23 cellular contexts compared by ENCODE assay signal in the genomic region with DNA sequence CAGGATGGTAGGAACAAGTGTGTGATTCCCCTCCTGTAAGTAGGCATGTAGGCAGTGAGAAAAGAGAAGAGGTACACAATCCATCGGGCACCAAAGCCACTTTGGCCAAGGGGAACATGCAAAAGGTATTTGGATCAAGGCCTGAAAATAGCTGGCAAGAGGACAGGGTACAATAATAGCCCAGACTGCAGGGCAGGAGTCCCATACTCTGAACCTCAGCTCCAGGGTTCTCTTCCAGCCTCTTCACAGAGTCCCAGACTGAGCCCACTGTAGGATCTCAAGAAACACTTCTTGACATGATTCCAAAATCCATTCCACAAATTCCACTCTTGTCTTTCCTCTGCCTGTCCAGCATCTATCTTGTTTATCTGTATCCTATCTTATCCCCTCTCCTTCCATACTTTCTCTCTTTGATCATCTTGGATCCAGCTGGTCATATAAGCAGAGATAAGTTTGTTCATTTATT. TPM values are rescaled to one million over a fixed set of nuclear protein-coding genes. Genes with fewer than 3 reads are reported as not detected.
DNase-seq lines count a peak whose midpoint lies in the region; ATAC-seq and TF ChIP-seq lines count a peak whose summit lies in the region.
"Had no signal": no experiment of that assay in that cellular context is flagged by ENCODE, and none has a peak within 500 bp of the region (broad histone marks: within the 10 kb centered on the region; RNA-seq: fewer than 3 reads in every experiment).

No MANE protein-coding gene starts in this region.

- H3K27ac ChIP-seq in left ventricle myocardium inferior (replicated peaks) (peak overlapping the region; percentile 71), gastrocnemius medialis (peak overlapping the region; percentile 58 to 86 (median 63)), esophagus muscularis mucosa (replicated peaks in 1 of 4) (no peak overlapping the region), testis (no peak overlapping the region)
- H3K27ac ChIP-seq: BLaER1, KMS-11 had no signal

- H3K27me3 ChIP-seq in left ventricle myocardium inferior (ENCODE audit: low read depth) (no peaks in the 10 kb centered on the region), gastrocnemius medialis (no peaks in the 10 kb centered on the region), esophagus muscularis mucosa (no peaks in the 10 kb centered on the region), testis (no peaks in the 10 kb centered on the region)
- H3K27me3 ChIP-seq: BLaER1 had no signal

- peaks cover 4% of the 10 kb centered on the region for H3K36me3 ChIP-seq in left ventricle myocardium inferior
- H3K36me3 ChIP-seq in gastrocnemius medialis, result no peaks in the 10 kb centered on the region
- H3K36me3 ChIP-seq in esophagus muscularis mucosa, result no peaks in the 10 kb centered on the region
- no peaks in the 10 kb centered on the region for H3K36me3 ChIP-seq in testis (ENCODE audit: low read depth, missing control alignments)
- H3K36me3 ChIP-seq: HAP-1 had no signal

- in situ Hi-C loops in gastrocnemius medialis (cut with MboI; ENCODE audit: low sequenced_read_pairs in 4 of 4), result no loop called here

- H3K4me3 ChIP-seq in left ventricle myocardium inferior (no peak overlapping the region), gastrocnemius medialis (no peak overlapping the region), esophagus muscularis mucosa (no peak overlapping the region), testis (no peak overlapping the region)
- H3K4me3 ChIP-seq: BLaER1, HAP-1 had no signal

- H3K9me3 ChIP-seq in left ventricle myocardium inferior (replicated peaks) (no peaks in the 10 kb centered on the region), gastrocnemius medialis (no peaks in the 10 kb centered on the region), esophagus muscularis mucosa (no peaks in the 10 kb centered on the region), testis (no peaks in the 10 kb centered on the region)
- H3K9me3 ChIP-seq: HAP-1 had no signal

- WGBS in esophagus muscularis mucosa, result 50% methylated on average over 1 of the region's 1 CpG
- WGBS in testis, 2 donors, result 80 to 81% methylated on average over 1 of the region's 1 CpG

- intact Hi-C loops in left ventricle myocardium inferior (cut with micrococcal nuclease), result no loop called here
- intact Hi-C loops in gastrocnemius medialis (cut with DNase I; ENCODE audit: low total_unique reads), result no loop called here
- intact Hi-C loops in esophagus muscularis mucosa (cut with DNase I), result no loop called here
- intact Hi-C loops in testis (cut with DNase I; ENCODE audit: low total_unique reads), result no loop called here

- DNase-seq in GM03348 (ENCODE audit: low spot score) (peak; percentile 36), left ventricle myocardium inferior (no peak), gastrocnemius medialis (no peak), esophagus muscularis mucosa (ENCODE audit: extremely low spot score) (no peak), SHP77 (lab: John Stamatoyannopoulos, UW) (no peak), testis (no peak)
- DNase-seq: activated CD4-positive, alpha-beta T cell treated with anti-CD3 and anti-CD28 coated beads, Interleukin-2, amount 10 ng/mL, durations not matched to agents 7 days and 5 days; activated CD8-positive, alpha-beta memory T cell treated with anti-CD3 and anti-CD28 coated beads, Interleukin-2, amount 10 ng/mL, durations not matched to agents 7 days and 5 days; activated naive CD4-positive, alpha-beta T cell; activated T-cell treated with anti-CD3 and anti-CD28 coated beads, Interleukin-2, amount 50 U/mL, for 72 hours; GDM1; NCI-H1417 treated with DMSO at 0.1 percent for 48 hours; NCI-H2081 treated with DMSO at 0.1 percent for 48 hours; nephron progenitor cell; SHP77 treated with DMSO at 0.1 percent for 48 hours; stimulated activated CD4-positive, alpha-beta T cell treated with anti-CD3 and anti-CD28 coated beads, Interleukin-4, amount 100 ng/mL, for 24 hours; T1000 had no signal

- ATAC-seq in SK-N-SH treated with all-trans-retinoic acid at 6 μM for 48 hours, result peak; percentile 80
- ATAC-seq in gastrocnemius medialis, result peak; percentile 49 to 66
- no peak for ATAC-seq in HG02884 (IDR thresholded peaks at IDR 0.05; ENCODE audit: unreplicated experiment)
- ATAC-seq: activated CD8-positive, alpha-beta memory T cell treated with anti-CD3 and anti-CD28 coated beads, Interleukin-2, amount 10 ng/mL, durations not matched to agents 7 days and 5 days; activated T-cell treated with anti-CD3 and anti-CD28 coated beads, Interleukin-2, amount 50 U/mL, for 72 hours; stimulated activated effector memory CD8-positive, alpha-beta T cell treated with anti-CD3 and anti-CD28 coated beads, Interleukin-12 subunit alpha, Interleukin-12 subunit beta, amount 100 ng/mL, for 72 hours had no signal

- TF ChIP-seq EP300 in esophagus muscularis mucosa (IDR thresholded peaks at IDR 0.05), result no peak

- TF ChIP-seq POLR2A in gastrocnemius medialis (IDR thresholded peaks at IDR 0.05) (no peak), esophagus muscularis mucosa (IDR thresholded peaks at IDR 0.05; ENCODE audit: low read depth) (no peak), testis (IDR thresholded peaks at IDR 0.05) (no peak)

- H3K4me1 ChIP-seq in left ventricle myocardium inferior (peaks cover 71% of the 10 kb centered on the region), gastrocnemius medialis (peaks cover 62 to 76% of the 10 kb centered on the region in 2 donors), esophagus muscularis mucosa (peaks cover 21 to 36% (median 27%) of the 10 kb centered on the region in 4 donors), testis (peaks cover 7% of the 10 kb centered on the region)
- H3K4me1 ChIP-seq: BLaER1, HAP-1 had no signal

- TF ChIP-seq CTCF in left ventricle myocardium inferior (IDR thresholded peaks at IDR 0.05; ENCODE audit: borderline replicate concordance) (no peak), gastrocnemius medialis (IDR thresholded peaks at IDR 0.05 in 4 of 5, conservative IDR thresholded peaks at IDR 0.05 in 1 of 5) (no peak), esophagus muscularis mucosa (IDR thresholded peaks at IDR 0.05) (no peak), testis (IDR thresholded peaks at IDR 0.05) (no peak)

TF ChIP-seq in SK-N-SH treated with all-trans-retinoic acid at 6 μM for 48 hours, 23 proteins besides CTCF, POLR2A, EP300 and RAD21:
- TF ChIP-seq, protein P1, sequence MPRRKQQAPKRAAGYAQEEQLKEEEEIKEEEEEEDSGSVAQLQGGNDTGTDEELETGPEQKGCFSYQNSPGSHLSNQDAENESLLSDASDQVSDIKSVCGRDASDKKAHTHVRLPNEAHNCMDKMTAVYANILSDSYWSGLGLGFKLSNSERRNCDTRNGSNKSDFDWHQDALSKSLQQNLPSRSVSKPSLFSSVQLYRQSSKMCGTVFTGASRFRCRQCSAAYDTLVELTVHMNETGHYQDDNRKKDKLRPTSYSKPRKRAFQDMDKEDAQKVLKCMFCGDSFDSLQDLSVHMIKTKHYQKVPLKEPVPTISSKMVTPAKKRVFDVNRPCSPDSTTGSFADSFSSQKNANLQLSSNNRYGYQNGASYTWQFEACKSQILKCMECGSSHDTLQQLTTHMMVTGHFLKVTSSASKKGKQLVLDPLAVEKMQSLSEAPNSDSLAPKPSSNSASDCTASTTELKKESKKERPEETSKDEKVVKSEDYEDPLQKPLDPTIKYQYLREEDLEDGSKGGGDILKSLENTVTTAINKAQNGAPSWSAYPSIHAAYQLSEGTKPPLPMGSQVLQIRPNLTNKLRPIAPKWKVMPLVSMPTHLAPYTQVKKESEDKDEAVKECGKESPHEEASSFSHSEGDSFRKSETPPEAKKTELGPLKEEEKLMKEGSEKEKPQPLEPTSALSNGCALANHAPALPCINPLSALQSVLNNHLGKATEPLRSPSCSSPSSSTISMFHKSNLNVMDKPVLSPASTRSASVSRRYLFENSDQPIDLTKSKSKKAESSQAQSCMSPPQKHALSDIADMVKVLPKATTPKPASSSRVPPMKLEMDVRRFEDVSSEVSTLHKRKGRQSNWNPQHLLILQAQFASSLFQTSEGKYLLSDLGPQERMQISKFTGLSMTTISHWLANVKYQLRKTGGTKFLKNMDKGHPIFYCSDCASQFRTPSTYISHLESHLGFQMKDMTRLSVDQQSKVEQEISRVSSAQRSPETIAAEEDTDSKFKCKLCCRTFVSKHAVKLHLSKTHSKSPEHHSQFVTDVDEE (CRISPR knock-in tag; IDR thresholded peaks at IDR 0.05), result no peak
- no peak for TF ChIP-seq ZNF565 (CRISPR knock-in tag; conservative IDR thresholded peaks at IDR 0.05; ENCODE audit: low read depth)

RNA-seq across cellular contexts. Expression of a gene that starts 19.7 kb away (rescaled TPM):
- total RNA-seq in left ventricle myocardium inferior, result 101 TPM
- total RNA-seq in gastrocnemius medialis, result 10 to 100 TPM; 70.5 to 94.7 (median 88.1) TPM
- 10 to 100 TPM; 34.8 to 90.7 (median 62.8) TPM for total RNA-seq in esophagus muscularis mucosa
- total RNA-seq in testis, result 10 to 100 TPM; 58.2 to 63.7 TPM
- 39.7 TPM for polyA plus RNA-seq in testis (ENCODE audit: insufficient read depth, low read depth, low replicate concordance)

RNA-seq across cellular contexts. Expression of a gene that starts 23.5 kb away (rescaled TPM):
- total RNA-seq in left ventricle myocardium inferior (21.6 TPM), gastrocnemius medialis (10 to 100 TPM; 11.4 to 54.2 (median 15.4) TPM), esophagus muscularis mucosa (10 to 100 TPM in 1 of 4 donors, 1 to 10 TPM in 3; 7.6 to 11.9 (median 9.4) TPM), testis (10 to 100 TPM; 22.6 to 24.1 TPM)
- polyA plus RNA-seq in testis (ENCODE audit: insufficient read depth, low read depth, low replicate concordance), result 13.4 TPM

RNA-seq across cellular contexts. Expression of a gene that starts 59.5 kb away (rescaled TPM):
- total RNA-seq in left ventricle myocardium inferior (17.2 TPM), gastrocnemius medialis (10 to 100 TPM; 14.1 to 33.0 (median 23.8) TPM), esophagus muscularis mucosa (10 to 100 TPM; 27.7 to 36.1 (median 28.5) TPM), testis (10 to 100 TPM; 79.3 to 87.9 TPM)
- 52.8 TPM for polyA plus RNA-seq in testis (ENCODE audit: insufficient read depth, low read depth, low replicate concordance)

RNA-seq across cellular contexts. Expression of a gene that starts 59.5 kb away (rescaled TPM):
- total RNA-seq in left ventricle myocardium inferior (253 TPM), gastrocnemius medialis (1 to 10 TPM; 1.6 to 8.5 (median 3.3) TPM), esophagus muscularis mucosa (under 1 TPM; 0.17 to 0.84 (median 0.37) TPM), testis (10 to 100 TPM; 21.8 to 30.2 TPM)
- polyA plus RNA-seq in testis (ENCODE audit: insufficient read depth, low read depth, low replicate concordance), result 24.3 TPM

Comparison
In these comparisons a context has a peak if more than half of its experiments do, and no peak if none do; other contexts are left out.
1. H3K27ac ChIP-seq: peak in left ventricle myocardium inferior (single experiment) and gastrocnemius medialis (4 of 4); none in esophagus muscularis mucosa (0 of 4) and testis (0 of 2).